24 cellular contexts compared by ENCODE assay signal in genomic region chr5:14069021-14069420, GRCh38.
"Had no signal": no experiment of that assay in that cellular context is flagged by ENCODE, and none has a peak within 500 bp of the region (broad histone marks: within the 10 kb centered on the region; RNA-seq: fewer than 3 reads in every experiment).

No MANE protein-coding gene starts in this region.

- DNase-seq: nephron progenitor cell; nucleus accumbens; pancreas; right cardiac atrium; right lobe of liver; sigmoid colon; small intestine; stimulated activated CD4-positive, alpha-beta T cell treated with anti-CD3 and anti-CD28 coated beads, Interleukin-15, amount 100 ng/mL, for 24 hours; stimulated activated CD4-positive, alpha-beta T cell treated with anti-CD3 and anti-CD28 coated beads, Interleukin-2, amount 100 ng/mL, for 24 hours; stimulated activated CD4-positive, alpha-beta T cell treated with anti-CD3 and anti-CD28 coated beads, Interleukin-2, amount 100 ng/mL, for 48 hours; stimulated activated CD4-positive, alpha-beta T cell treated with anti-CD3 and anti-CD28 coated beads, Interleukin-4, amount 100 ng/mL, for 24 hours; stimulated activated naive B cell treated with anti-CD40 and anti-IgM and Interleukin-4, amounts not matched to agents 10 μg/mL and 1 μg/mL and 100 μg/mL, for 72 hours; stimulated activated naive CD4-positive, alpha-beta T cell treated with Interleukin-2 at 50 U/mL for 16 hours; stomach; trophoblast cell; upper lobe of left lung had no signal

- H3K4me1 ChIP-seq: pancreas, prostate gland, right lobe of liver, sigmoid colon, stomach, thyroid gland, tibial nerve, upper lobe of left lung, vagina had no signal

- H3K4me3 ChIP-seq: pancreas, prostate gland, right lobe of liver, sigmoid colon, stomach, thoracic aorta, thyroid gland, tibial nerve, upper lobe of left lung, vagina had no signal

- H3K9me3 ChIP-seq: neutrophil, pancreas, prostate gland, right lobe of liver, sigmoid colon, stomach, thoracic aorta, thyroid gland, tibial nerve, upper lobe of left lung, vagina had no signal

- H3K27me3 ChIP-seq: neutrophil, pancreas, right lobe of liver, sigmoid colon, stomach, thyroid gland, tibial nerve, upper lobe of left lung, vagina had no signal

- H3K36me3 ChIP-seq: neutrophil, pancreas, prostate gland, right lobe of liver, sigmoid colon, stomach, thoracic aorta, thyroid gland, tibial nerve, upper lobe of left lung, vagina had no signal

- ATAC-seq: natural killer cell treated with Interleukin-12 subunit alpha and Interleukin-12 subunit beta and Interleukin-15 and Interleukin-18, amount 100 ng/mL, for 72 hours; pancreas; right cardiac atrium; right lobe of liver; stimulated activated effector memory CD8-positive, alpha-beta T cell treated with anti-CD3 and anti-CD28 coated beads, Interleukin-12 subunit alpha, Interleukin-12 subunit beta, amount 100 ng/mL, for 72 hours; stimulated activated naive B cell treated with anti-CD40 and anti-IgM and Interleukin-4, amounts not matched to agents 10 μg/mL and 1 μg/mL and 100 μg/mL, for 72 hours had no signal

- H3K27ac ChIP-seq: neutrophil, pancreas, prostate gland, right lobe of liver, sigmoid colon, stomach, thoracic aorta, thyroid gland, tibial nerve, upper lobe of left lung, vagina had no signal
